Comparison of ENCODE assay signal across 15 cellular contexts in the genomic region with DNA sequence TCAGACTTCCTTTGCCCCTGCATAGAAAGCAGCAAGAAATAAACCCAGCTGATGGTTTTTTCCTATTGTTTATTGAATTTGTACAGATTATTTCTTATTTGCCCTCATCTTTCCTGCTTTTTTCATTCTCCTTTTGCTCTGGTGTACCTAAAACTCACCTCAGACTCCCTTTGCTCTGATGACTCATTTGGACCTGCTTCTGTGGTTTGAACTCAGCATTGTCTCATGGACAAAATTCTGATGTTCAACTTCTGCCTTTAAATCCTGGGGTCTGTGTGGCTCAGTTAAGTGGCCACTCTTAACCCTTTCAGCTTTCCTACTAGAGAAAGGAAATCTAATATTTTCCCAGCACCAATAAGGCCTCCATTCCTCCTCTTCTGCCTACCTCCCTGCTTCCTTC. TPM values are rescaled to one million over a fixed set of nuclear protein-coding genes. Genes with fewer than 3 reads are reported as not detected.
DNase-seq lines count a peak whose midpoint lies in the region; ATAC-seq, FAIRE-seq and TF ChIP-seq lines count a peak whose summit lies in the region.
"Had no signal": no experiment of that assay in that cellular context is flagged by ENCODE, and none has a peak within 500 bp of the region (broad histone marks: within the 10 kb centered on the region; RNA-seq: fewer than 3 reads in every experiment).

No MANE protein-coding gene starts in this region.

- FAIRE-seq in bronchial epithelial cell (lab: Jason Lieb, UNC) (no peak), RCC 7860 (lab: Jason Lieb, UNC) (no peak)
- FAIRE-seq: D721Med had no signal

- no peak overlapping the region for H3K27ac ChIP-seq in CD4-positive, alpha-beta memory T cell (ENCODE audit: low read depth, low read length)
- H3K27ac ChIP-seq: Peyer's patch had no signal

- no peaks in the 10 kb centered on the region for H3K27me3 ChIP-seq in CD4-positive, alpha-beta memory T cell (ENCODE audit: insufficient read depth, low read length)
- H3K27me3 ChIP-seq in bronchial epithelial cell (ENCODE audit: control insufficient read depth, insufficient read depth, low read length): no peaks in the 10 kb centered on the region
- H3K27me3 ChIP-seq: Peyer's patch had no signal

- peaks cover 30% of the 10 kb centered on the region for H3K4me1 Mint-ChIP-seq in activated T-cell treated with anti-CD3 and anti-CD28 coated beads, Interleukin-2, amount 50 U/mL, for 72 hours (ENCODE audit: low read depth)
- peaks cover 31% of the 10 kb centered on the region for H3K4me1 Mint-ChIP-seq in activated T-cell treated with anti-CD3 and anti-CD28 coated beads, Interleukin-2, amount 50 U/mL, for 24 hours (ENCODE audit: low read depth)
- H3K4me1 Mint-ChIP-seq in CD4-positive, alpha-beta memory T cell: peaks cover 31 to 42% (median 33%) of the 10 kb centered on the region in 4 donors
- H3K4me1 Mint-ChIP-seq in naive thymus-derived CD8-positive, alpha-beta T cell: peaks cover 20 to 37% (median 27%) of the 10 kb centered on the region in 4 donors

- no peak for TF ChIP-seq CTCF in bronchial epithelial cell (IDR thresholded peaks at IDR 0.05; ENCODE audit: insufficient read depth, low read length, severe bottlenecking)

- H3K36me3 Mint-ChIP-seq in activated T-cell treated with anti-CD3 and anti-CD28 coated beads, Interleukin-2, amount 50 U/mL, for 72 hours (ENCODE audit: insufficient read depth in 2 of 2): peaks cover 4% of the 10 kb centered on the region in 2 donors
- H3K36me3 Mint-ChIP-seq in activated T-cell treated with anti-CD3 and anti-CD28 coated beads, Interleukin-2, amount 50 U/mL, for 24 hours (ENCODE audit: low read depth): peaks cover 6% of the 10 kb centered on the region
- peaks cover 0 to 10% of the 10 kb centered on the region in 2 donors for H3K36me3 Mint-ChIP-seq in CD4-positive, alpha-beta memory T cell
- H3K36me3 Mint-ChIP-seq in naive thymus-derived CD8-positive, alpha-beta T cell: peaks cover 0 to 4% (median 2%) of the 10 kb centered on the region in 3 donors

- DNase-seq in activated T-cell treated with anti-CD3 and anti-CD28 coated beads, Interleukin-2, amount 50 U/mL, for 72 hours: no peak
- DNase-seq in activated T-cell treated with anti-CD3 and anti-CD28 coated beads, Interleukin-2, amount 50 U/mL, for 24 hours: no peak
- DNase-seq in CD4-positive, alpha-beta memory T cell: no peak
- peak; percentile 23 for DNase-seq in bronchial epithelial cell (ENCODE audit: low read depth)
- no peak for DNase-seq in naive thymus-derived CD8-positive, alpha-beta T cell
- no peak for DNase-seq in RCC 7860 (ENCODE audit: low spot score)
- DNase-seq: CD8-positive, alpha-beta memory T cell; NCI-H1105; NCI-H1694; NCI-H2081 treated with DMSO at 0.1 percent for 48 hours; Peyer's patch had no signal

- peak overlapping the region; percentile 1 for H3K27ac Mint-ChIP-seq in activated T-cell treated with anti-CD3 and anti-CD28 coated beads, Interleukin-2, amount 50 U/mL, for 72 hours
- H3K27ac Mint-ChIP-seq in activated T-cell treated with anti-CD3 and anti-CD28 coated beads, Interleukin-2, amount 50 U/mL, for 24 hours: no peak overlapping the region
- peak overlapping the region in 5 of 7 donors; percentile 8 to 82 (median 71) for H3K27ac Mint-ChIP-seq in CD4-positive, alpha-beta memory T cell
- H3K27ac Mint-ChIP-seq in naive thymus-derived CD8-positive, alpha-beta T cell: peak overlapping the region in 7 of 10 donors; percentile 19 to 84 (median 59)
- H3K27ac Mint-ChIP-seq: B cell had no signal

- no peaks in the 10 kb centered on the region for H3K9me3 Mint-ChIP-seq in activated T-cell treated with anti-CD3 and anti-CD28 coated beads, Interleukin-2, amount 50 U/mL, for 72 hours
- H3K9me3 Mint-ChIP-seq in activated T-cell treated with anti-CD3 and anti-CD28 coated beads, Interleukin-2, amount 50 U/mL, for 24 hours: no peaks in the 10 kb centered on the region
- no peaks in the 10 kb centered on the region for H3K9me3 Mint-ChIP-seq in CD4-positive, alpha-beta memory T cell
- H3K9me3 Mint-ChIP-seq in naive thymus-derived CD8-positive, alpha-beta T cell: no peaks in the 10 kb centered on the region

- H3K4me1 ChIP-seq in CD4-positive, alpha-beta memory T cell (ENCODE audit: insufficient read depth, low read length): peaks cover 29% of the 10 kb centered on the region

- no peak for ATAC-seq in activated T-cell treated with anti-CD3 and anti-CD28 coated beads, Interleukin-2, amount 50 U/mL, for 72 hours (replicated peaks in 1 of 2)
- ATAC-seq in naive thymus-derived CD8-positive, alpha-beta T cell: no peak
- ATAC-seq in GM21825 (IDR thresholded peaks at IDR 0.05; ENCODE audit: unreplicated experiment): no peak
- ATAC-seq: Right ventricle myocardium inferior had no signal

- CTCF ChIA-PET in CD4-positive, alpha-beta memory T cell (lab: Charles Lee; ENCODE audit: partially characterized antibody): no interaction called here

- no peaks in the 10 kb centered on the region for H3K36me3 ChIP-seq in CD4-positive, alpha-beta memory T cell (ENCODE audit: insufficient read depth, low read length)
- no peaks in the 10 kb centered on the region for H3K36me3 ChIP-seq in bronchial epithelial cell (ENCODE audit: control insufficient read depth, insufficient read depth, low read length)
- H3K36me3 ChIP-seq: Peyer's patch had no signal

- POLR2A ChIA-PET in CD4-positive, alpha-beta memory T cell (lab: Charles Lee; ENCODE audit: partially characterized antibody): interaction anchor here (0.8 to 2.2 kb wide), 2 partner anchors 41 to 48 kb away, joined by 3 to 10 read pairs; a partner anchor contains a TSS
- POLR2A ChIA-PET in naive thymus-derived CD8-positive, alpha-beta T cell (lab: Charles Lee): interaction anchor here (1.3 kb wide), 1 partner anchor 48 kb away, joined by 3 read pairs; a partner anchor contains a TSS

- intact Hi-C loops in CD4-positive, alpha-beta memory T cell (cut with micrococcal nuclease): loop anchor here (5.0 kb wide), 1 partner anchor 147 kb away; a partner anchor contains a TSS

- peak overlapping the region; percentile 2 to 22 for H3K4me3 Mint-ChIP-seq in activated T-cell treated with anti-CD3 and anti-CD28 coated beads, Interleukin-2, amount 50 U/mL, for 72 hours
- no peak overlapping the region for H3K4me3 Mint-ChIP-seq in activated T-cell treated with anti-CD3 and anti-CD28 coated beads, Interleukin-2, amount 50 U/mL, for 24 hours
- H3K4me3 Mint-ChIP-seq in CD4-positive, alpha-beta memory T cell: peak overlapping the region in 1 of 8 donors; percentile 23
- no peak overlapping the region for H3K4me3 Mint-ChIP-seq in naive thymus-derived CD8-positive, alpha-beta T cell
- H3K4me3 Mint-ChIP-seq: B cell had no signal

- H3K4me3 ChIP-seq in CD4-positive, alpha-beta memory T cell (ENCODE audit: low read length in 2 of 2): no peak overlapping the region
- no peak overlapping the region for H3K4me3 ChIP-seq in bronchial epithelial cell (ENCODE audit: low read depth, low read length)
- H3K4me3 ChIP-seq: Peyer's patch had no signal

- no peaks in the 10 kb centered on the region for H3K9me3 ChIP-seq in CD4-positive, alpha-beta memory T cell (ENCODE audit: control insufficient read depth in 1 of 2, low read length in 2 of 2)
- H3K9me3 ChIP-seq: Peyer's patch had no signal

- H3K27me3 Mint-ChIP-seq in activated T-cell treated with anti-CD3 and anti-CD28 coated beads, Interleukin-2, amount 50 U/mL, for 72 hours (ENCODE audit: low read depth): peaks cover under 1% of the 10 kb centered on the region
- H3K27me3 Mint-ChIP-seq in activated T-cell treated with anti-CD3 and anti-CD28 coated beads, Interleukin-2, amount 50 U/mL, for 24 hours: peaks cover 2% of the 10 kb centered on the region
- H3K27me3 Mint-ChIP-seq in CD4-positive, alpha-beta memory T cell: peaks cover under 1 to 2% of the 10 kb centered on the region in 2 donors
- H3K27me3 Mint-ChIP-seq in naive thymus-derived CD8-positive, alpha-beta T cell: peaks cover under 1 to 6% (median 5%) of the 10 kb centered on the region in 5 donors
- H3K27me3 Mint-ChIP-seq: B cell had no signal

RNA-seq across cellular contexts. Expression of a gene that starts 3.5 kb away (rescaled TPM):
- total RNA-seq in activated T-cell treated with anti-CD3 and anti-CD28 coated beads, Interleukin-2, amount 50 U/mL, for 72 hours: 10 to 100 TPM; 58.4 to 68.7 TPM
- 10 to 100 TPM; 28.7 to 35.1 TPM for total RNA-seq in CD4-positive, alpha-beta memory T cell
- 1 to 10 TPM; 6.1 to 10.0 TPM for polyA plus RNA-seq in CD4-positive, alpha-beta memory T cell
- 10.2 and 10.8 TPM in 2 replicates for total RNA-seq in bronchial epithelial cell
- 10 to 100 TPM; 29.1 to 37.0 TPM for total RNA-seq in naive thymus-derived CD8-positive, alpha-beta T cell
- 10 to 100 TPM in 2 of 3 donors, 1 to 10 TPM in 1; 9.9 to 11.9 (median 10.2) TPM for polyA plus RNA-seq in naive thymus-derived CD8-positive, alpha-beta T cell

RNA-seq across cellular contexts. Expression of a gene that starts 9.7 kb away (rescaled TPM):
- 10 to 100 TPM; 29.1 to 35.9 TPM for total RNA-seq in activated T-cell treated with anti-CD3 and anti-CD28 coated beads, Interleukin-2, amount 50 U/mL, for 72 hours
- 10 to 100 TPM; 13.6 to 14.6 TPM for total RNA-seq in CD4-positive, alpha-beta memory T cell
- 1 to 10 TPM; 7.8 to 8.3 TPM for polyA plus RNA-seq in CD4-positive, alpha-beta memory T cell
- 23.7 and 45.8 TPM in 2 replicates for total RNA-seq in bronchial epithelial cell
- 10 to 100 TPM; 14.4 to 16.1 TPM for total RNA-seq in naive thymus-derived CD8-positive, alpha-beta T cell
- 1 to 10 TPM; 4.5 to 8.4 (median 4.6) TPM for polyA plus RNA-seq in naive thymus-derived CD8-positive, alpha-beta T cell

RNA-seq across cellular contexts. Expression of a gene that starts 47.9 kb away (rescaled TPM):
- 10 to 100 TPM; 52.3 to 61.8 TPM for total RNA-seq in activated T-cell treated with anti-CD3 and anti-CD28 coated beads, Interleukin-2, amount 50 U/mL, for 72 hours
- 10 to 100 TPM; 61.0 to 64.6 TPM for total RNA-seq in CD4-positive, alpha-beta memory T cell
- polyA plus RNA-seq in CD4-positive, alpha-beta memory T cell: 10 to 100 TPM; 63.1 to 64.1 TPM
- 9.5 and 17.3 TPM in 2 replicates for total RNA-seq in bronchial epithelial cell
- total RNA-seq in naive thymus-derived CD8-positive, alpha-beta T cell: 10 to 100 TPM; 71.0 to 81.0 TPM
- polyA plus RNA-seq in naive thymus-derived CD8-positive, alpha-beta T cell: 10 to 100 TPM; 61.2 to 75.6 (median 64.4) TPM

Comparison
In these comparisons a context has a peak if more than half of its experiments do, and no peak if none do; other contexts are left out.
1. H3K4me3 Mint-ChIP-seq: peak in activated T-cell treated with anti-CD3 and anti-CD28 coated beads, Interleukin-2, amount 50 U/mL, for 72 hours (2 of 2); none in activated T-cell treated with anti-CD3 and anti-CD28 coated beads, Interleukin-2, amount 50 U/mL, for 24 hours (single experiment) and naive thymus-derived CD8-positive, alpha-beta T cell (0 of 10).